Comparison of ENCODE assay signal across 1 cellular context in genomic region chr4:3485882-3486555, GRCh38.
TF ChIP-seq lines count a peak whose summit lies in the region.

No MANE protein-coding gene starts in this region.

TF ChIP-seq in A549, 52 proteins besides CTCF, POLR2A, EP300 and RAD21:
- TF ChIP-seq ELK1 (IDR thresholded peaks at IDR 0.05; ENCODE audit: low read depth, low read length) (no peak), KDM5A (IDR thresholded peaks at IDR 0.05) (no peak), CHD2 (IDR thresholded peaks at IDR 0.05; ENCODE audit: low read length, partially characterized antibody) (no peak), FOXS1 (CRISPR knock-in tag; IDR thresholded peaks at IDR 0.05) (no peak), HES2 (IDR thresholded peaks at IDR 0.05) (no peak), BCL3 (IDR thresholded peaks at IDR 0.05) (no peak), CEBPB (IDR thresholded peaks at IDR 0.05) (no peak)
